8 cellular contexts compared by ENCODE assay signal in the genomic region with DNA sequence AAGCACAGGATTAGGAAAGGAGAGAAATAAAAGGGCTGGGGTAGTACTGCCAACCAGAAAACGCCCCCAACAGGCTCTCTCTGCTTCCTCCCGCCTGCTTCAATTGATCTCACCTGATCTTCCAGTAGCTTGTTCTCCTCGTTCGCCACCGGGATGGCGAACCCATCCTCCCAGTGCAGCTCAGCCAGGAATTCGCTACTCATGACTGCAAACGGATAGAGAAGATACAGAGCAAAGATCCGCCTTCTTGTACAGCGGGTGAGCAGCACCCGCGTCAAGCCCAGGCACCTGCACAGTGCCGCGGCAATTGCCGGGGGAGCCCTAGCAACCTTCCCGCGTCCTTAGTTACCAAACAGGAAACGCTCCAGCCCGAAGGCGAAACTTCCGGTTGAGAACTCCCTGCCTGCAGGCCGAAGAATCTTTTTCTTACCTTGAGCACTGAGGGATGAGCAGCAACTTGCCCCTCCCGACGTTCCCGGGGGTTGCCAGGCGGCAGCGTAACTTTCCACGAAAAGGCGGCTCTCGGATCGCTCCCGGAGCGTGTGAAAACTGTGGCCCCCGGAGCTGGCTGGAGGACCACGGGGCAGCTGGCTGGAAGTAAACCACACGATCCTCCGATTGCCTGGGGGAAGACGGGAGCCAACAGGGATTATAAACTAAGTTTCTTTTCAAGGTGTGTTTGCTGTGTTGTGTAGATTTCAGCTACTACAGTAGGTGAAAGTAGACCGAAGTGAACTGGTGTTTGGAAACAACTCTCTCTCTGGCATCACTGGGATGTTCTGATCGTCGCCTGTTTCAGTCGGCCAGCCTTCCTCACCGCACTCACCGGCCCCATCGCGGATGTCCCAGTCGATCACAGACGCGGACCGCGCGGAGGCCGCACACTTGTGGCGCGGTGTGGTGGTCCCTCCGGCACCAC. TPM values are rescaled to one million over a fixed set of nuclear protein-coding genes. Genes with fewer than 3 reads are reported as not detected.
DNase-seq lines count a peak whose midpoint lies in the region; ATAC-seq and TF ChIP-seq lines count a peak whose summit lies in the region.

CCDC39 (minus strand) TSS at position 312 of the 919 bp plus-strand sequence; CDS start at position 203, 109 bp downstream.

- H3K27ac Mint-ChIP-seq in activated CD8-positive, alpha-beta memory T cell treated with anti-CD3 and anti-CD28 coated beads, Interleukin-2, amount 10 ng/mL, durations not matched to agents 7 days and 5 days, result no peak within 1 kb of the TSS

- H3K27me3 Mint-ChIP-seq in activated CD8-positive, alpha-beta memory T cell treated with anti-CD3 and anti-CD28 coated beads, Interleukin-2, amount 10 ng/mL, durations not matched to agents 7 days and 5 days, result peaks cover 63% of the 10 kb centered on the region

- peak; percentile 98 for ATAC-seq in GM19025 (IDR thresholded peaks at IDR 0.05; ENCODE audit: low read depth, unreplicated experiment)
- ATAC-seq in HG03280 (IDR thresholded peaks at IDR 0.05; ENCODE audit: unreplicated experiment), result peak; percentile 92
- ATAC-seq in activated CD8-positive, alpha-beta memory T cell treated with anti-CD3 and anti-CD28 coated beads, Interleukin-2, amount 10 ng/mL, durations not matched to agents 7 days and 5 days, result peak; percentile 90

- H3K36me3 Mint-ChIP-seq in activated CD8-positive, alpha-beta memory T cell treated with anti-CD3 and anti-CD28 coated beads, Interleukin-2, amount 10 ng/mL, durations not matched to agents 7 days and 5 days, result no peaks in the 10 kb centered on the region

- CTCF ChIA-PET in activated CD8-positive, alpha-beta memory T cell treated with anti-CD3 and anti-CD28 coated beads, Interleukin-2, amount 10 ng/mL, durations not matched to agents 7 days and 5 days (lab: Charles Lee), result no interaction called here

- H3K4me3 Mint-ChIP-seq in activated CD8-positive, alpha-beta memory T cell treated with anti-CD3 and anti-CD28 coated beads, Interleukin-2, amount 10 ng/mL, durations not matched to agents 7 days and 5 days, result peak within 1 kb of the TSS; percentile 78

- no peak for TF ChIP-seq CTCF in AG10803 (conservative IDR thresholded peaks at IDR 0.05; ENCODE audit: low read length)
- TF ChIP-seq CTCF in epithelial cell of esophagus (IDR thresholded peaks at IDR 0.05; ENCODE audit: insufficient read depth, low read depth, low read length, missing control alignments), result no peak

- H3K4me3 ChIP-seq in AG10803 (ENCODE audit: low read length), result peak within 1 kb of the TSS; percentile 71
- peak within 1 kb of the TSS; percentile 66 for H3K4me3 ChIP-seq in epithelial cell of esophagus (ENCODE audit: low read length)

- no peaks in the 10 kb centered on the region for H3K9me3 Mint-ChIP-seq in activated CD8-positive, alpha-beta memory T cell treated with anti-CD3 and anti-CD28 coated beads, Interleukin-2, amount 10 ng/mL, durations not matched to agents 7 days and 5 days (ENCODE audit: low read depth)

- DNase-seq in AG10803 (ENCODE audit: low read depth) (peak; percentile 42), NCI-H524 (lab: John Stamatoyannopoulos, UW) (peak; percentile 91), epithelial cell of esophagus (ENCODE audit: low read depth) (peak; percentile 81), mucosa of gallbladder (ENCODE audit: low spot score) (peak; percentile 69)
- peak; percentile 72 for DNase-seq in activated CD8-positive, alpha-beta memory T cell treated with anti-CD3 and anti-CD28 coated beads, Interleukin-2, amount 10 ng/mL, durations not matched to agents 7 days and 5 days
- DNase-seq in stimulated activated CD8-positive, alpha-beta memory T cell treated with anti-CD3 and anti-CD28 coated beads, Interleukin-4, amount 100 ng/mL, for 24 hours (ENCODE audit: low read depth), result peak; percentile 60

- peaks cover 18% of the 10 kb centered on the region for H3K4me1 Mint-ChIP-seq in activated CD8-positive, alpha-beta memory T cell treated with anti-CD3 and anti-CD28 coated beads, Interleukin-2, amount 10 ng/mL, durations not matched to agents 7 days and 5 days

RNA-seq across cellular contexts. Expression of gene CCDC39, which starts in this region (rescaled TPM):
- total RNA-seq in activated CD8-positive, alpha-beta memory T cell treated with anti-CD3 and anti-CD28 coated beads, Interleukin-2, amount 10 ng/mL, durations not matched to agents 7 days and 5 days, result not detected
- not detected for total RNA-seq in mucosa of gallbladder

Comparison
In these comparisons a context has a peak if more than half of its experiments do, and no peak if none do; other contexts are left out.
1. Peak in every context shown above with its lines: DNase-seq, ATAC-seq and H3K4me3 ChIP-seq.
2. Peak in DNase-seq and ATAC-seq in activated CD8-positive, alpha-beta memory T cell treated with anti-CD3 and anti-CD28 coated beads, Interleukin-2, amount 10 ng/mL, durations not matched to agents 7 days and 5 days; RNA of the gene not detected or under 1 TPM.
3. Peak in DNase-seq in mucosa of gallbladder; RNA of the gene not detected or under 1 TPM.